In genomic region chr1:110864260-110864659, GRCh38 we compare ENCODE assay signal across 23 cellular contexts. TPM values are rescaled to one million over a fixed set of nuclear protein-coding genes. Genes with fewer than 3 reads are reported as not detected.
"Had no signal": no experiment of that assay in that cellular context is flagged by ENCODE, and none has a peak within 500 bp of the region (broad histone marks: within the 10 kb centered on the region; RNA-seq: fewer than 3 reads in every experiment).

No MANE protein-coding gene starts in this region.

- ATAC-seq: effector memory CD8-positive, alpha-beta T cell; gastrocnemius medialis; left lung; lower lobe of right lung; natural killer cell; upper lobe of right lung had no signal

- H3K4me1 ChIP-seq: esophagus muscularis mucosa, gastrocnemius medialis, left lung, lower lobe of right lung, right atrium auricular region, sigmoid colon, tibial artery, upper lobe of right lung, vagina had no signal

- H3K27me3 Mint-ChIP-seq: dendritic cell treated with granulocyte-macrophage colony-stimulating factor and Interleukin-4, amounts not matched to agents 40 ng/mL and 50 ng/mL, for 4 days; effector memory CD8-positive, alpha-beta T cell; memory B cell had no signal

- H3K27ac Mint-ChIP-seq: dendritic cell treated with granulocyte-macrophage colony-stimulating factor and Interleukin-4, amounts not matched to agents 40 ng/mL and 50 ng/mL, for 4 days; effector memory CD8-positive, alpha-beta T cell; memory B cell; mesothelial cell of epicardium; natural killer cell had no signal

- H3K4me1 Mint-ChIP-seq: mesothelial cell of epicardium, neural crest cell had no signal

- H3K4me3 Mint-ChIP-seq: dendritic cell treated with granulocyte-macrophage colony-stimulating factor and Interleukin-4, amounts not matched to agents 40 ng/mL and 50 ng/mL, for 4 days; effector memory CD8-positive, alpha-beta T cell; memory B cell; mesothelial cell of epicardium; natural killer cell; neural crest cell had no signal

- H3K36me3 Mint-ChIP-seq: mesothelial cell of epicardium had no signal

- H3K36me3 ChIP-seq: esophagus muscularis mucosa, gastrocnemius medialis, left lung, lower lobe of right lung, right atrium auricular region, sigmoid colon, tibial artery, upper lobe of right lung, vagina had no signal

- H3K9me3 ChIP-seq: gastrocnemius medialis, upper lobe of right lung, vagina had no signal

- H3K4me3 ChIP-seq: esophagus muscularis mucosa, gastrocnemius medialis, left lung, lower lobe of right lung, right atrium auricular region, sigmoid colon, skin epidermis, tibial artery, upper lobe of right lung, vagina had no signal

- H3K27ac ChIP-seq: epithelial cell of prostate, esophagus muscularis mucosa, gastrocnemius medialis, left lung, lower lobe of right lung, right atrium auricular region, sigmoid colon, skin epidermis, tibial artery, upper lobe of right lung, vagina had no signal

- H3K27me3 ChIP-seq: esophagus muscularis mucosa, gastrocnemius medialis, left lung, right atrium auricular region, sigmoid colon, tibial artery, upper lobe of right lung, vagina had no signal

- DNase-seq: effector memory CD8-positive, alpha-beta T cell; gastrocnemius medialis; left lung; lower lobe of right lung; natural killer cell; sigmoid colon; stimulated activated CD4-positive, alpha-beta T cell treated with anti-CD3 and anti-CD28 coated beads, Interleukin-2, amount 100 ng/mL, for 24 hours; stimulated activated CD4-positive, alpha-beta T cell treated with anti-CD3 and anti-CD28 coated beads, Interleukin-4, amount 100 ng/mL, for 4 hours; stimulated activated naive CD4-positive, alpha-beta T cell; tibial artery; upper lobe of right lung had no signal

RNA-seq across cellular contexts. Expression of gene CD53, which starts 8.7 kb away (rescaled TPM):
- total RNA-seq: fibroblast of villous mesenchyme, mesothelial cell of epicardium, myocyte, neural crest cell, osteocyte had no signal
